In genomic region chr11:73142128-73142377, GRCh38 we compare ENCODE assay signal across 8 cellular contexts. TPM values are rescaled to one million over a fixed set of nuclear protein-coding genes. Genes with fewer than 3 reads are reported as not detected.
A peak's percentile ranks its signal among the peaks of the same experiment; 100 is the strongest.
DNase-seq lines count a peak whose midpoint lies in the region; ATAC-seq and TF ChIP-seq lines count a peak whose summit lies in the region.

Gene FCHSD2 (minus strand): TSS chr11:73142318. CDS start chr11:73141877, 441 bp downstream.

- H3K9me3 Mint-ChIP-seq in glutamatergic neuron (ENCODE audit: unreplicated experiment) (peaks cover 5% of the 10 kb centered on the region), progenitor cell of endocrine pancreas (ENCODE audit: low read depth) (no peaks in the 10 kb centered on the region)

- peak; percentile 30 for ATAC-seq in GM21619 (IDR thresholded peaks at IDR 0.05; ENCODE audit: unreplicated experiment)

- H3K36me3 ChIP-seq in WERI-Rb-1: peaks cover 20% of the 10 kb centered on the region

- H3K36me3 Mint-ChIP-seq in glutamatergic neuron (ENCODE audit: unreplicated experiment): no peaks in the 10 kb centered on the region
- H3K36me3 Mint-ChIP-seq in progenitor cell of endocrine pancreas (ENCODE audit: insufficient read depth): no peaks in the 10 kb centered on the region

- H3K9me3 ChIP-seq in WERI-Rb-1 (ENCODE audit: severe bottlenecking): no peaks in the 10 kb centered on the region

- peaks cover 8% of the 10 kb centered on the region for H3K4me1 Mint-ChIP-seq in glutamatergic neuron (ENCODE audit: low read depth, unreplicated experiment)
- peaks cover 27% of the 10 kb centered on the region for H3K4me1 Mint-ChIP-seq in progenitor cell of endocrine pancreas (ENCODE audit: low read depth)

- H3K27ac ChIP-seq in WERI-Rb-1: peak within 1 kb of the TSS; percentile 94

- H3K27me3 ChIP-seq in WERI-Rb-1 (ENCODE audit: insufficient read depth, low read depth, severe bottlenecking): no peaks in the 10 kb centered on the region

- H3K4me3 ChIP-seq in WERI-Rb-1 (ENCODE audit: low read depth, low read length): peak within 1 kb of the TSS; percentile 86

- no peak for TF ChIP-seq CTCF in WERI-Rb-1 (IDR thresholded peaks at IDR 0.05; ENCODE audit: low read depth, low read length)
- no peak for TF ChIP-seq CTCF in glutamatergic neuron (IDR thresholded peaks at IDR 0.05; ENCODE audit: partially characterized antibody, unreplicated experiment)
- no peak for TF ChIP-seq CTCF in progenitor cell of endocrine pancreas (IDR thresholded peaks at IDR 0.05; ENCODE audit: unreplicated experiment)

- DNase-seq in WERI-Rb-1: no peak
- no peak for DNase-seq in glutamatergic neuron
- DNase-seq in progenitor cell of endocrine pancreas (ENCODE audit: low spot score, unreplicated experiment): no peak
- DNase-seq in NCI-H524 (lab: John Stamatoyannopoulos, UW): no peak
- no peak for DNase-seq in LoVo (ENCODE audit: low spot score)
- DNase-seq in foreskin melanocyte: no peak
- DNase-seq in A172 (ENCODE audit: low spot score): no peak

- H3K27ac Mint-ChIP-seq in glutamatergic neuron (ENCODE audit: unreplicated experiment) (peak within 1 kb of the TSS; percentile 92), progenitor cell of endocrine pancreas (peak within 1 kb of the TSS; percentile 95)

- H3K4me3 Mint-ChIP-seq in glutamatergic neuron (ENCODE audit: unreplicated experiment) (peak within 1 kb of the TSS; percentile 97), progenitor cell of endocrine pancreas (ENCODE audit: low read depth) (peak within 1 kb of the TSS; percentile 89)

- H3K27me3 Mint-ChIP-seq in glutamatergic neuron (ENCODE audit: unreplicated experiment): peaks cover 3% of the 10 kb centered on the region
- H3K27me3 Mint-ChIP-seq in progenitor cell of endocrine pancreas: peaks cover 5% of the 10 kb centered on the region

RNA-seq across cellular contexts. Expression of gene FCHSD2, which starts in this region (rescaled TPM):
- total RNA-seq in glutamatergic neuron (ENCODE audit: unreplicated experiment): 19.7 TPM
- 28.4 and 35.4 TPM in 2 replicates for total RNA-seq in progenitor cell of endocrine pancreas
- total RNA-seq in A172 (2014; rRNA removed; shearing (Covaris generic)): 6.3 and 8.7 TPM in 2 replicates
